Comparison of ENCODE assay signal across 11 cellular contexts in the genomic region with DNA sequence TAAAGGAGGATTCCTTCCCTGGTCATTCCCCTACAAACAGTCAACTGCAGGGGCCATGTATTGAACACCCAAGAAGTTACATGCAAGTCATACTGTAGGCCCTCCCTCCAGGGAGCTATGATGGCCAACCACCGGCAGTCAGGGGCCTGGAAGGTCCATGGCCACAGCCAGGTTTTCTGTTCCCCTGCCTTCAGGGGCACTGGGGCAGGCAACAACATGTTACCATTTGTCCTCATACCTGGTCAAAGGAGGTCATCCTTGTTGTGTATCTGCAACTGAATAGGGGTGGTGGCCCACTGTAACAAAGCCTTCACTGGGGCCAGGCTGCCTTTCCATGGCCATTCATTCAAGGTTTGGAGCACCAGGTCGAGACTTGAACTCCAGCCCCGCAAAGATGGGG.
"Had no signal": no experiment of that assay in that cellular context is flagged by ENCODE, and none has a peak within 500 bp of the region (broad histone marks: within the 10 kb centered on the region; RNA-seq: fewer than 3 reads in every experiment).

No MANE protein-coding gene starts in this region.

- H3K4me3 Mint-ChIP-seq: GM23338, H9, HFFc6 had no signal

- DNase-seq: GM23248, GOT3, H7, H9, HCEC 1CT, HFFc6 had no signal

- H3K27ac Mint-ChIP-seq: GM23338, H9, HFFc6 had no signal

- H3K36me3 ChIP-seq: HAP-1 had no signal

- ATAC-seq: GM23338, HCT116 had no signal

- H3K4me1 ChIP-seq: HAP-1 had no signal

- H3K9me3 Mint-ChIP-seq: HFFc6 had no signal

- H3K9me3 ChIP-seq: HAP-1 had no signal

- H3K4me3 ChIP-seq: GM23248, GM23338, HAP-1 had no signal

- FAIRE-seq: H1, H54 had no signal

- H3K27ac ChIP-seq: GM23248 had no signal

- H3K4me1 Mint-ChIP-seq: GM23338, H9 had no signal
